In the genomic region with DNA sequence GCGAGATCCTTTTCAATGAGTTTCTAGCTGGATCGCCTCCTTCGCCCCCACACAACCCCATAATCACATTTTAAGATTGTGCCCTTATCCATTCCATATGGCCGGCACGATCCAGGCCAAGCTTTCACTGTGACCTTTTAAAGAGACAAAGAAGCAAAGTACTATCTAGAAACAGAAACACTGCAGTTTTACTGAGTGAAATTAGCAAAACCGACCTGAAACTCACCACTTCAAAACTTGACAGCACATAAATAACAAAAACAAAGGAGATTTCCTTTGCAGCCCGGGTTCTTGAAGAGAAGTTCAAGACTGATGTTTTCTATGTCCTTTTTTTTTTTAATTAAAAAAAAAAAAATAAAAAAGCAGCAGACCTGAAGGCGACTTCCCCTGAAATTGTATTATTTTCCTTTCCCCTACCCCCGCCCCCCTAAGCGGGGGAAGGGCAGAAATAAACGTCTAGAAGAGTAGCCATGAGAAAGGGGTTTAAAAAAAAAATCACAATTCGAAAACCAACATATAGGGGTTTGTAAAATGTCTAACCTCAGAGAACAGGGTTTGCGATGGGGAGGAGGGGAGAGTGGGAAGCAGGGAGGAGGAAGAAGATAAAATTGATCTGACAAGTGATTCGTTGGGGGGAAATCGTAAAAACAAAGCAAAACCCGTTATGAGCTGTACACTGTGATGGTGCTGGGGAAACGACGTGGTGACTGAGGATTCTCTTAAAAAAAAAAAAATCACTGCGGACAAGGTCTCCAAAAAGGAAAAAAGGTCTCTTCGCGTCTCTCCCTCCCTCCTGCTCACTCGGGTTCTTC, we compare ENCODE assay signal across 1 cellular context.
A peak's percentile ranks its signal among the peaks of the same experiment; 100 is the strongest.
TF ChIP-seq lines count a peak whose summit lies in the region.

No MANE protein-coding gene starts in this region.

TF ChIP-seq in H1, 55 proteins besides CTCF, POLR2A, EP300 and RAD21 (continued from another document):
- TF ChIP-seq, protein P1, sequence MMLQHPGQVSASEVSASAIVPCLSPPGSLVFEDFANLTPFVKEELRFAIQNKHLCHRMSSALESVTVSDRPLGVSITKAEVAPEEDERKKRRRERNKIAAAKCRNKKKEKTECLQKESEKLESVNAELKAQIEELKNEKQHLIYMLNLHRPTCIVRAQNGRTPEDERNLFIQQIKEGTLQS (IDR thresholded peaks at IDR 0.05; ENCODE audit: insufficient read depth, low read depth, low read length) = no peak
- peak; percentile 30 to 80; a peak in 2 of 4 replicates for TF ChIP-seq SIN3A (conservative IDR thresholded peaks at IDR 0.05 in 1 of 2, IDR thresholded peaks at IDR 0.05 in 1 of 2; ENCODE audit: low read depth in 1 of 2, low read length in 2 of 2)
- no peak for TF ChIP-seq HDAC6 (IDR thresholded peaks at IDR 0.05; ENCODE audit: low read depth, low read length)
- peak; percentile 97 for TF ChIP-seq SP1 (IDR thresholded peaks at IDR 0.05; ENCODE audit: low read depth, low read length)
- TF ChIP-seq ASH2L (IDR thresholded peaks at IDR 0.05; ENCODE audit: low read length) = no peak
- peak; percentile 55; the same call in 1 of the 2 replicates for TF ChIP-seq YY1 (IDR thresholded peaks at IDR 0.05; ENCODE audit: low read depth, low read length)
